Comparison of ENCODE assay signal across 18 cellular contexts in the genomic region with DNA sequence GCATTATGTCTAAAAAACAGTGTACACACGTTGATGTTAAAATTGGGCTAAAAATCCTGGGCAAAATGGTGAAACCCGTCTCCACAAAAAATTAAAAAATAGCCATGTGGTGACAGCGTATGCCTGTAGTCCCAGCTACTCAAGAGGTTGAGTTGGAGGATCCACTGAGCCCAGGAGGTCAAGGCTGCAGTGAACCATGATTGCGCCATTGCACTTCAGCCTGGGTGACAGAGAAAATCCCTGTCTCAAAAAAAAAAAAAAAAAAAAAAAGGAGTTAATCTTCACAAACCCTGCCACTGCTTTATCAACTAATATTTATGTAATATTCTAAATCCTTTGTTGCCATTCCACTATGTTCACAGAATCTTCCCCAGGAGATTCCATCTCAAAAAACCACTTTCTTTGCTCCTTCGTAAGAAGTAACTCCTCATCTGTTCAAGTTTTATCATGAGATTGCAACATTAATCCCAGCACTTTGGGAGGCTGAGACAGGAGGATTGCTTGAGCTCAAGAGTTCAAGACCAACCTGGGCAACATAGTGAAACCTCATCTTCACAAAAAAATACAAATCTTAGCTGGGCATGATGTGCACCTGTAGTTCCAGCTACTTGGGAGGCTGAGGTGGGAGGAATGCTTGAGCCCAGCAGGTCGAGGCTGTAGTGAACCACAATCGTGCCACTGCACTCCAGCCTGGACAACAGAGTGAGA. TPM values are rescaled to one million over a fixed set of nuclear protein-coding genes. Genes with fewer than 3 reads are reported as not detected.
DNase-seq lines count a peak whose midpoint lies in the region; ATAC-seq, FAIRE-seq and TF ChIP-seq lines count a peak whose summit lies in the region.
"Had no signal": no experiment of that assay in that cellular context is flagged by ENCODE, and none has a peak within 500 bp of the region (broad histone marks: within the 10 kb centered on the region; RNA-seq: fewer than 3 reads in every experiment).

No MANE protein-coding gene starts in this region.

- CTCF ChIA-PET in A549 (lab: Yijun Ruan, JAX) (interaction anchor here (1.2 to 1.3 kb wide), 2 partner anchors 21 to 309 kb away, joined by 3 read pairs; no protein-coding TSS in a partner anchor), OCI-LY7 (lab: Charles Lee; ENCODE audit: unreplicated experiment) (interaction anchor here (0.5 kb wide), 1 partner anchor 43 kb away, joined by 6 read pairs; no protein-coding TSS in a partner anchor)

- no peak overlapping the region for H3K4me3 ChIP-seq in A549
- peak overlapping the region; percentile 89 for H3K4me3 ChIP-seq in DOHH2 (ENCODE audit: low read length)
- H3K4me3 ChIP-seq in OCI-LY7 (ENCODE audit: low read depth, low read length, poor library complexity, severe bottlenecking) = no peak overlapping the region
- no peak overlapping the region for H3K4me3 ChIP-seq in liver (ENCODE audit: low read depth in 1 of 3, low read length in 3 of 3)
- H3K4me3 ChIP-seq: BLaER1 treated with 17β-estradiol and CSF1 and Interleukin-3, amounts not matched to agents 10 nM and 100 nM had no signal

- TF ChIP-seq RAD21 in A549 (conservative IDR thresholded peaks at IDR 0.05 in 1 of 2, IDR thresholded peaks at IDR 0.05 in 1 of 2) = no peak
- TF ChIP-seq RAD21 in liver (IDR thresholded peaks at IDR 0.05) = no peak

- intact Hi-C loops in OCI-LY7 (cut with micrococcal nuclease; ENCODE audit: unreplicated experiment) = no loop called here

- H3K9me2 ChIP-seq in DOHH2 (replicated peaks; ENCODE audit: control insufficient read depth, low read length) (no peaks in the 10 kb centered on the region), OCI-LY7 (ENCODE audit: insufficient read depth, low read length) (no peaks in the 10 kb centered on the region)

- no peak for FAIRE-seq in A549 (lab: Jason Lieb, UNC)
- FAIRE-seq: A204.1 had no signal

- no peak for DNase-seq in A549 (ENCODE audit: low read depth in 1 of 2, low spot score in 1 of 2)
- DNase-seq in OCI-LY7 (ENCODE audit: low spot score) = no peak
- DNase-seq in NAMALWA (ENCODE audit: low spot score) = no peak
- no peak for DNase-seq in iPS-NIHi11 (ENCODE audit: low spot score)
- DNase-seq in stimulated activated CD4-positive, alpha-beta T cell treated with anti-CD3 and anti-CD28 coated beads, Interleukin-4, amount 100 ng/mL, for 24 hours = no peak
- DNase-seq: DND-41, H7, NCI-H1417, NCI-H187, NCI-H2107, NCI-H226, NCI-H524 treated with DMSO at 0.1 percent for 48 hours had no signal

- TF ChIP-seq CTCF in A549 (IDR thresholded peaks at IDR 0.05) (no peak), DOHH2 (IDR thresholded peaks at IDR 0.05; ENCODE audit: low read depth, low read length, poor library complexity, severe bottlenecking) (no peak), OCI-LY7 (conservative IDR thresholded peaks at IDR 0.05; ENCODE audit: low read length) (no peak), liver (IDR thresholded peaks at IDR 0.05; ENCODE audit: low read depth, low read length, missing input control) (no peak)

- peak overlapping the region; percentile 58 for H3K4me2 ChIP-seq in A549
- peak overlapping the region; percentile 85 for H3K4me2 ChIP-seq in DOHH2 (ENCODE audit: low read length)
- H3K4me2 ChIP-seq in OCI-LY7 (ENCODE audit: low read length) = 0 out of 2 replicates have a peak overlapping the region, but pooled peaks have one; percentile 57

- TF ChIP-seq EP300 in A549 (IDR thresholded peaks at IDR 0.05) = no peak

- H2AFZ ChIP-seq in OCI-LY7 (ENCODE audit: low read length) = peak overlapping the region; percentile 37; the same call in 1 of the 2 replicates

- peaks cover 14% of the 10 kb centered on the region for H3F3A ChIP-seq in DOHH2 (ENCODE audit: control insufficient read depth, insufficient read depth)

- H3K27me3 ChIP-seq in DOHH2 (ENCODE audit: control insufficient read depth, low read length) (no peaks in the 10 kb centered on the region), liver (ENCODE audit: control insufficient read depth in 4 of 4, insufficient read depth in 4 of 4, low read length in 3 of 4) (no peaks in the 10 kb centered on the region)
- H3K27me3 ChIP-seq: BLaER1 treated with 17β-estradiol and CSF1 and Interleukin-3, amounts not matched to agents 10 nM and 100 nM had no signal

- POLR2A ChIA-PET in A549 (lab: Yijun Ruan, JAX) = interaction anchor here (1.9 kb wide), 1 partner anchor 51 kb away, joined by 6 read pairs; a partner anchor contains a TSS
- POLR2A ChIA-PET in OCI-LY7 (lab: Charles Lee) = interaction anchor here (0.7 to 2.0 kb wide), 5 partner anchors 11 to 735 kb away, joined by 3 to 8 read pairs (median 6); no protein-coding TSS in a partner anchor

- no peak overlapping the region for H3K9ac ChIP-seq in liver (ENCODE audit: low read depth in 1 of 2, low read length in 2 of 2)
- H3K9ac ChIP-seq: BLaER1 treated with 17β-estradiol and CSF1 and Interleukin-3, amounts not matched to agents 10 nM and 100 nM had no signal

- H3K27ac ChIP-seq in A549 (no peak overlapping the region), DOHH2 (ENCODE audit: low read depth, low read length) (peak overlapping the region; percentile 83), OCI-LY7 (ENCODE audit: low read depth, low read length, poor library complexity, severe bottlenecking) (no peak overlapping the region), liver (ENCODE audit: low read depth in 1 of 2, low read length in 2 of 2) (no peak overlapping the region)
- H3K27ac ChIP-seq: BLaER1 treated with 17β-estradiol and CSF1 and Interleukin-3, amounts not matched to agents 10 nM and 100 nM had no signal

- WGBS in A549 (ENCODE audit: missing lambda C conversion rate) = 60% methylated on average over 7 of the region's 7 CpGs
- 91% methylated on average over 7 of the region's 7 CpGs for WGBS in liver

- no peak for TF ChIP-seq POLR2A in A549 (IDR thresholded peaks at IDR 0.05; ENCODE audit: low read length)

- no peaks in the 10 kb centered on the region for H3K9me3 ChIP-seq in A549
- H3K9me3 ChIP-seq in DOHH2 (ENCODE audit: control insufficient read depth, insufficient read depth, low read length) = no peaks in the 10 kb centered on the region
- H3K9me3 ChIP-seq in OCI-LY7 (ENCODE audit: low read length) = no peaks in the 10 kb centered on the region
- H3K9me3 ChIP-seq in liver (ENCODE audit: control insufficient read depth in 4 of 4, low read length in 3 of 4) = no peaks in the 10 kb centered on the region

- H3K36me3 ChIP-seq in DOHH2 (ENCODE audit: control insufficient read depth, low read length) = peaks cover 27% of the 10 kb centered on the region
- no peaks in the 10 kb centered on the region for H3K36me3 ChIP-seq in OCI-LY7 (ENCODE audit: insufficient read depth, low read length)
- no peaks in the 10 kb centered on the region for H3K36me3 ChIP-seq in liver (ENCODE audit: control insufficient read depth in 4 of 4, insufficient read depth in 3 of 4, low read depth in 1 of 4, low read length in 3 of 4)
- H3K36me3 ChIP-seq: BLaER1 treated with 17β-estradiol and CSF1 and Interleukin-3, amounts not matched to agents 10 nM and 100 nM had no signal

- ATAC-seq in A549 (no peak), HG03432 (IDR thresholded peaks at IDR 0.05; ENCODE audit: unreplicated experiment) (no peak)
- ATAC-seq: Right ventricle myocardium inferior had no signal

- no TSS peak for BruUV-seq in OCI-LY7 (replicated peaks; lab: Mats Ljungman, UMichigan)

- H4K20me1 ChIP-seq in DOHH2 (ENCODE audit: control insufficient read depth, insufficient read depth, low read depth, low read length) = peaks cover 6% of the 10 kb centered on the region; the same call in 1 of the 2 replicates
- no peaks in the 10 kb centered on the region; the same call in 1 of the 2 replicates for H4K20me1 ChIP-seq in OCI-LY7 (ENCODE audit: insufficient read depth, low read length)

- H3K79me2 ChIP-seq in DOHH2 (ENCODE audit: control insufficient read depth, low read length) (peaks cover 31% of the 10 kb centered on the region), OCI-LY7 (ENCODE audit: insufficient read depth, low read depth, low read length) (peaks cover 26% of the 10 kb centered on the region)

- H3K4me1 ChIP-seq in A549 = peaks cover 35% of the 10 kb centered on the region
- peaks cover 69% of the 10 kb centered on the region for H3K4me1 ChIP-seq in DOHH2 (ENCODE audit: control insufficient read depth, low read length)
- peaks cover 60% of the 10 kb centered on the region for H3K4me1 ChIP-seq in OCI-LY7 (ENCODE audit: insufficient read depth, low read length, poor library complexity, severe bottlenecking)
- peaks cover 3 to 12% (median 6%) of the 10 kb centered on the region in 4 donors for H3K4me1 ChIP-seq in liver (ENCODE audit: control insufficient read depth in 4 of 4, insufficient read depth in 4 of 4, low read length in 3 of 4)

TF ChIP-seq in liver, 16 proteins besides CTCF, POLR2A, EP300 and RAD21 (continues in another document):
- TF ChIP-seq HNF4G (IDR thresholded peaks at IDR 0.05) (no peak), RXRA (IDR thresholded peaks at IDR 0.05) (no peak)

RNA-seq across cellular contexts. Expression of a gene that starts 1.9 kb away (rescaled TPM):
- polyA plus RNA-seq in A549 (2011; rRNA removed) = 10.1 and 17.1 TPM in 2 replicates
- polyA plus RNA-seq in A549 (2012; cell fraction: cytosol; rRNA removed) = 3.1 and 3.6 TPM in 2 replicates
- polyA plus RNA-seq in A549 (2012; cell fraction: nucleus; rRNA removed) = 1.2 and 1.6 TPM in 2 replicates
- polyA plus RNA-seq in A549 (2017; fragmentation: RNase III; extraction: RNeasy Plus Mini Kit Qiagen cat#74134 plus additional on column Dnase treatment) = 10.0 to 10.8 TPM (median 10.3 TPM) in 3 replicates
- 4.7 and 5.4 TPM in 2 replicates for polyA minus RNA-seq in A549 (2011; rRNA and poly(A)+ RNA removed)
- 9.1 and 14.9 TPM in 2 replicates for total RNA-seq in OCI-LY7 (2014; rRNA removed; shearing (Covaris generic))
- 21.1 and 22.1 TPM in 2 replicates for total RNA-seq in OCI-LY7 (2022)
- 1 to 10 TPM; 4.4 to 6.2 TPM for total RNA-seq in liver
- polyA plus RNA-seq in liver = 10 to 100 TPM in 1 of 2 donors, 1 to 10 TPM in 1; 4.1 to 12.9 TPM

RNA-seq across cellular contexts. Expression of a gene that starts 51.3 kb away (rescaled TPM):
- 14.4 and 15.3 TPM in 2 replicates for polyA plus RNA-seq in A549 (2011; rRNA removed)
- 17.4 and 19.3 TPM in 2 replicates for polyA plus RNA-seq in A549 (2012; cell fraction: cytosol; rRNA removed)
- polyA plus RNA-seq in A549 (2012; cell fraction: nucleus; rRNA removed) = 17.5 and 25.7 TPM in 2 replicates
- polyA plus RNA-seq in A549 (2017; fragmentation: RNase III; extraction: RNeasy Plus Mini Kit Qiagen cat#74134 plus additional on column Dnase treatment) = 8.9 to 9.6 TPM (median 9.2 TPM) in 3 replicates
- 35.2 and 35.7 TPM in 2 replicates for polyA minus RNA-seq in A549 (2011; rRNA and poly(A)+ RNA removed)
- total RNA-seq in OCI-LY7 (2014; rRNA removed; shearing (Covaris generic)) = 30.2 and 42.5 TPM in 2 replicates
- total RNA-seq in OCI-LY7 (2022) = 92.2 and 105 TPM in 2 replicates
- total RNA-seq in liver = 10 to 100 TPM in 1 of 2 donors, 1 to 10 TPM in 1; 6.8 to 54.3 TPM
- polyA plus RNA-seq in liver = 10 to 100 TPM; 39.8 to 78.3 TPM
